ENCODE assay signal across 22 cellular contexts in the genomic region with DNA sequence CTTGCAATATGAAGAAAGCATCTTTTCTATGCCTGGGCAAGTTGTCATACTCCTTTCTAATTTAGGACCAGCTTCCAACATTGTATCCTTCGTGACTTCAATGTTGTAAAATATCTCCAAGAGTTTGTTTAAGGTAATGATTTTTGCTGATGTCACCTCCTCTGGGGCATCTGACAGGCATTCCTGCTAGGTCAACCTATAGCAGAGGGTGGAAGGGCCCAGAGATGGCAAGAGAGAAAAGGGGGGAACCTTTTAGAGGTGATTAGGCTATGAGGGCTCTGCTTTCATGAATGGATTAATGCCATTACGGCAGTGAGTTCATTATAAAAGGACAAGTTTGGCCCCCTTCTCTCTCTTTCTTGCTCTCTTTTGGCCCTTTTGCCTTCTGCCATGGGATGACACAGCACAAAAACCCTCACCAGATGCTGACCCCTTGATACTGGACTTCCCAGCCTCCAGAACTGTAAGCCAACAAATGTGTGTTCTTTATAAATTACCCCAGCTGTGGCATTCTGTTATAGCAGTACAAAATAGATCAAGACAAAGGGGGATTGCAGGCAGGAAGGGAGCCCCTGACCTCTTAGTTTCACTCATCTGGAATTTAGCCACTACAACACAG.
"Had no signal": no experiment of that assay in that cellular context is flagged by ENCODE, and none has a peak within 500 bp of the region (broad histone marks: within the 10 kb centered on the region; RNA-seq: fewer than 3 reads in every experiment).

No MANE protein-coding gene starts in this region.

- DNase-seq: activated B cell treated with CpG ODN at 0.5 μM for 24 hours; activated CD4-positive, alpha-beta memory T cell treated with anti-CD3 and anti-CD28 coated beads, Interleukin-2, amount 10 ng/mL, durations not matched to agents 7 days and 5 days; activated CD4-positive, alpha-beta T cell treated with anti-CD3 and anti-CD28 coated beads for 4 hours; activated naive CD4-positive, alpha-beta T cell; activated naive CD8-positive, alpha-beta T cell treated with anti-CD3 and anti-CD28 coated beads, Interleukin-2, amount 10 ng/mL, durations not matched to agents 7 days and 5 days; activated T-cell treated with anti-CD3 and anti-CD28 coated beads, Interleukin-2, amount 50 U/mL, for 1 hour; anterior cingulate cortex; central memory CD4-positive, alpha-beta T cell; endodermal cell; gastrocnemius medialis; head of caudate nucleus; left ventricle myocardium superior; naive thymus-derived CD4-positive, alpha-beta T cell; sigmoid colon; stimulated activated CD4-positive, alpha-beta T cell treated with anti-CD3 and anti-CD28 coated beads, Interleukin-4, amount 100 ng/mL, for 24 hours; thyroid gland had no signal

- H3K4me1 ChIP-seq: gastrocnemius medialis, parathyroid adenoma, sigmoid colon had no signal

- H3K9me3 ChIP-seq: gastrocnemius medialis, sigmoid colon, thyroid gland had no signal

- H3K27me3 Mint-ChIP-seq: activated B cell treated with CpG ODN at 0.5 μM for 24 hours; activated CD4-positive, alpha-beta memory T cell treated with anti-CD3 and anti-CD28 coated beads, Interleukin-2, amount 10 ng/mL, durations not matched to agents 7 days and 5 days; activated naive CD8-positive, alpha-beta T cell treated with anti-CD3 and anti-CD28 coated beads, Interleukin-2, amount 10 ng/mL, durations not matched to agents 7 days and 5 days; naive thymus-derived CD4-positive, alpha-beta T cell had no signal

- H3K4me3 ChIP-seq: gastrocnemius medialis, sigmoid colon, thyroid gland had no signal

- H3K4me1 Mint-ChIP-seq: activated B cell treated with CpG ODN at 0.5 μM for 24 hours; activated CD4-positive, alpha-beta memory T cell treated with anti-CD3 and anti-CD28 coated beads, Interleukin-2, amount 10 ng/mL, durations not matched to agents 7 days and 5 days; activated naive CD8-positive, alpha-beta T cell treated with anti-CD3 and anti-CD28 coated beads, Interleukin-2, amount 10 ng/mL, durations not matched to agents 7 days and 5 days; activated T-helper 17 cell treated with anti-CD3 and anti-CD28 coated beads, Interleukin-2, amount 50 U/mL, for 72 hours; naive thymus-derived CD4-positive, alpha-beta T cell; stimulated activated effector memory CD8-positive, alpha-beta T cell treated with anti-CD3 and anti-CD28 coated beads, Interleukin-12 subunit alpha, Interleukin-12 subunit beta, amount 100 ng/mL, for 72 hours had no signal

- H3K27me3 ChIP-seq: gastrocnemius medialis, sigmoid colon, thyroid gland had no signal

- H2AFZ ChIP-seq: parathyroid adenoma had no signal

- FAIRE-seq: TTC549 had no signal

- H3K79me2 ChIP-seq: parathyroid adenoma had no signal

- H3K9ac ChIP-seq: parathyroid adenoma had no signal

- ATAC-seq: activated T-helper 17 cell treated with anti-CD3 and anti-CD28 coated beads, Interleukin-2, amount 50 U/mL, for 72 hours; gastrocnemius medialis; left ventricle myocardium superior; naive thymus-derived CD4-positive, alpha-beta T cell; stimulated activated effector memory CD8-positive, alpha-beta T cell treated with anti-CD3 and anti-CD28 coated beads, Interleukin-12 subunit alpha, Interleukin-12 subunit beta, amount 100 ng/mL, for 72 hours had no signal

- H3K9me3 Mint-ChIP-seq: activated B cell treated with CpG ODN at 0.5 μM for 24 hours; activated CD4-positive, alpha-beta memory T cell treated with anti-CD3 and anti-CD28 coated beads, Interleukin-2, amount 10 ng/mL, durations not matched to agents 7 days and 5 days; activated naive CD8-positive, alpha-beta T cell treated with anti-CD3 and anti-CD28 coated beads, Interleukin-2, amount 10 ng/mL, durations not matched to agents 7 days and 5 days; activated T-helper 17 cell treated with anti-CD3 and anti-CD28 coated beads, Interleukin-2, amount 50 U/mL, for 72 hours; brain; endodermal cell; naive thymus-derived CD4-positive, alpha-beta T cell; stimulated activated effector memory CD8-positive, alpha-beta T cell treated with anti-CD3 and anti-CD28 coated beads, Interleukin-12 subunit alpha, Interleukin-12 subunit beta, amount 100 ng/mL, for 72 hours; T-helper 2 cell treated with Interferon-gamma antibody and Interleukin-4, amounts not matched to agents 5 μg/mL and 100 μg/mL, for 36 hours had no signal

- H3K27ac Mint-ChIP-seq: activated B cell treated with CpG ODN at 0.5 μM for 24 hours; activated CD4-positive, alpha-beta memory T cell treated with anti-CD3 and anti-CD28 coated beads, Interleukin-2, amount 10 ng/mL, durations not matched to agents 7 days and 5 days; activated naive CD8-positive, alpha-beta T cell treated with anti-CD3 and anti-CD28 coated beads, Interleukin-2, amount 10 ng/mL, durations not matched to agents 7 days and 5 days; activated T-helper 17 cell treated with anti-CD3 and anti-CD28 coated beads, Interleukin-2, amount 50 U/mL, for 72 hours; brain; endodermal cell; naive thymus-derived CD4-positive, alpha-beta T cell; stimulated activated effector memory CD8-positive, alpha-beta T cell treated with anti-CD3 and anti-CD28 coated beads, Interleukin-12 subunit alpha, Interleukin-12 subunit beta, amount 100 ng/mL, for 72 hours; T-helper 2 cell treated with Interferon-gamma antibody and Interleukin-4, amounts not matched to agents 5 μg/mL and 100 μg/mL, for 36 hours had no signal

- H3K36me3 ChIP-seq: gastrocnemius medialis, sigmoid colon, thyroid gland had no signal

- H3K4me3 Mint-ChIP-seq: activated B cell treated with CpG ODN at 0.5 μM for 24 hours; activated CD4-positive, alpha-beta memory T cell treated with anti-CD3 and anti-CD28 coated beads, Interleukin-2, amount 10 ng/mL, durations not matched to agents 7 days and 5 days; activated naive CD8-positive, alpha-beta T cell treated with anti-CD3 and anti-CD28 coated beads, Interleukin-2, amount 10 ng/mL, durations not matched to agents 7 days and 5 days; activated T-helper 17 cell treated with anti-CD3 and anti-CD28 coated beads, Interleukin-2, amount 50 U/mL, for 72 hours; brain; endodermal cell; naive thymus-derived CD4-positive, alpha-beta T cell; stimulated activated effector memory CD8-positive, alpha-beta T cell treated with anti-CD3 and anti-CD28 coated beads, Interleukin-12 subunit alpha, Interleukin-12 subunit beta, amount 100 ng/mL, for 72 hours; T-helper 2 cell treated with Interferon-gamma antibody and Interleukin-4, amounts not matched to agents 5 μg/mL and 100 μg/mL, for 36 hours had no signal

- H3K27ac ChIP-seq: gastrocnemius medialis, parathyroid adenoma, sigmoid colon, thyroid gland had no signal
